8 cellular contexts compared by ENCODE assay signal in genomic region chr11:43879789-43880639, GRCh38. TPM values are rescaled to one million over a fixed set of nuclear protein-coding genes. Genes with fewer than 3 reads are reported as not detected.
DNase-seq lines count a peak whose midpoint lies in the region; ATAC-seq and TF ChIP-seq lines count a peak whose summit lies in the region.

No MANE protein-coding gene starts in this region.

- peaks cover 18% of the 10 kb centered on the region for H3K36me3 Mint-ChIP-seq in endodermal cell (ENCODE audit: low read depth)

- H3K36me3 ChIP-seq in GM06990 (ENCODE audit: control insufficient read depth, insufficient read depth, low read length), result no peaks in the 10 kb centered on the region; the same call in none of the 2 replicates
- H3K36me3 ChIP-seq in KOPT-K1 (ENCODE audit: insufficient read depth, low read length), result peaks cover 26% of the 10 kb centered on the region
- peaks cover 22% of the 10 kb centered on the region for H3K36me3 ChIP-seq in endodermal cell (ENCODE audit: control insufficient read depth, insufficient read depth, low read length)

- no peak overlapping the region for H3K27ac Mint-ChIP-seq in endodermal cell

- H3K4me3 ChIP-seq in GM06990 (replicated peaks; ENCODE audit: low read depth, low read length) (peak overlapping the region; percentile 81), endodermal cell (ENCODE audit: low read length) (peak overlapping the region; percentile 97)

- peaks cover 13% of the 10 kb centered on the region for H3K9me3 Mint-ChIP-seq in endodermal cell

- no peak overlapping the region for H3K9ac ChIP-seq in endodermal cell (ENCODE audit: extremely low read depth, low read length, poor library complexity, severe bottlenecking)

- no peaks in the 10 kb centered on the region for H3K9me3 ChIP-seq in KOPT-K1 (ENCODE audit: insufficient read depth, low read length, poor library complexity, severe bottlenecking)
- peaks cover 9% of the 10 kb centered on the region for H3K9me3 ChIP-seq in endodermal cell (ENCODE audit: control insufficient read depth, low read length)

- TF ChIP-seq CTCF in GM06990 (IDR thresholded peaks at IDR 0.05; ENCODE audit: insufficient read depth, low read length, poor library complexity, severe bottlenecking) (no peak), endodermal cell (conservative IDR thresholded peaks at IDR 0.05) (no peak), omental fat pad (IDR thresholded peaks at IDR 0.05) (no peak)

- H3K27ac ChIP-seq in KOPT-K1 (ENCODE audit: low read depth, low read length, poor library complexity, severe bottlenecking), result peak overlapping the region; percentile 68
- H3K27ac ChIP-seq in endodermal cell (ENCODE audit: low read depth, low read length), result no peak overlapping the region

- no peaks in the 10 kb centered on the region for H3K4me1 ChIP-seq in endodermal cell (ENCODE audit: control insufficient read depth, insufficient read depth, low read length)

- H3K4me3 Mint-ChIP-seq in endodermal cell, result peak overlapping the region; percentile 81

- DNase-seq in GM06990 (ENCODE audit: extremely low read depth, insufficient read length) (no peak), endodermal cell (no peak), omental fat pad (ENCODE audit: low spot score) (no peak), HT-29 (ENCODE audit: low spot score) (no peak), COR-L47 (lab: John Stamatoyannopoulos, UW) (no peak), AG20443 (ENCODE audit: low spot score) (no peak), DMS79 treated with DMSO at 0.1 percent for 48 hours (lab: John Stamatoyannopoulos, UW) (no peak)

- H3K27me3 Mint-ChIP-seq in endodermal cell (ENCODE audit: insufficient read depth), result peaks cover 59% of the 10 kb centered on the region

- peaks cover 7% of the 10 kb centered on the region for H3K4me1 Mint-ChIP-seq in endodermal cell

- ATAC-seq in omental fat pad (ENCODE audit: low FRiP score), result peak; percentile 13

- H3K27me3 ChIP-seq in GM06990 (replicated peaks; ENCODE audit: control insufficient read depth, insufficient read depth, low read length) (no peaks in the 10 kb centered on the region), endodermal cell (ENCODE audit: control insufficient read depth, insufficient read depth, low read length, poor library complexity, severe bottlenecking) (peaks cover 49% of the 10 kb centered on the region)

- 56 to 70% methylated on average over 4 to 13 of the region's 13 CpGs for WGBS in endodermal cell (ENCODE audit: insufficient coverage in 1 of 2, insufficient read length in 1 of 2), 2 experiments

RNA-seq across cellular contexts. Expression of gene ALKBH3, which starts 0.6 kb away (rescaled TPM):
- total RNA-seq in endodermal cell (10 to 100 TPM in 1 of 2 donors, 1 to 10 TPM in 1; 9.3 to 13.9 TPM), omental fat pad (10 to 100 TPM; 26.3 to 39.9 (median 29.6) TPM)
- polyA plus RNA-seq in endodermal cell (2013, experiment 1 of 2), result 26.4 TPM
- polyA plus RNA-seq in endodermal cell (2013, experiment 2 of 2), result 26.4 TPM
- 34.9 and 36.1 TPM in 2 replicates for total RNA-seq in HT-29 (2014; rRNA removed; shearing (Covaris generic))
